In genomic region chr13:46665630-46666482, GRCh38 we compare ENCODE assay signal across 1 cellular context.
TF ChIP-seq lines count a peak whose summit lies in the region.

No MANE protein-coding gene starts in this region.

TF ChIP-seq in HepG2, 621 proteins besides CTCF, POLR2A, EP300 and RAD21 (continued from another document and continues in another):
- TF ChIP-seq, protein P1, sequence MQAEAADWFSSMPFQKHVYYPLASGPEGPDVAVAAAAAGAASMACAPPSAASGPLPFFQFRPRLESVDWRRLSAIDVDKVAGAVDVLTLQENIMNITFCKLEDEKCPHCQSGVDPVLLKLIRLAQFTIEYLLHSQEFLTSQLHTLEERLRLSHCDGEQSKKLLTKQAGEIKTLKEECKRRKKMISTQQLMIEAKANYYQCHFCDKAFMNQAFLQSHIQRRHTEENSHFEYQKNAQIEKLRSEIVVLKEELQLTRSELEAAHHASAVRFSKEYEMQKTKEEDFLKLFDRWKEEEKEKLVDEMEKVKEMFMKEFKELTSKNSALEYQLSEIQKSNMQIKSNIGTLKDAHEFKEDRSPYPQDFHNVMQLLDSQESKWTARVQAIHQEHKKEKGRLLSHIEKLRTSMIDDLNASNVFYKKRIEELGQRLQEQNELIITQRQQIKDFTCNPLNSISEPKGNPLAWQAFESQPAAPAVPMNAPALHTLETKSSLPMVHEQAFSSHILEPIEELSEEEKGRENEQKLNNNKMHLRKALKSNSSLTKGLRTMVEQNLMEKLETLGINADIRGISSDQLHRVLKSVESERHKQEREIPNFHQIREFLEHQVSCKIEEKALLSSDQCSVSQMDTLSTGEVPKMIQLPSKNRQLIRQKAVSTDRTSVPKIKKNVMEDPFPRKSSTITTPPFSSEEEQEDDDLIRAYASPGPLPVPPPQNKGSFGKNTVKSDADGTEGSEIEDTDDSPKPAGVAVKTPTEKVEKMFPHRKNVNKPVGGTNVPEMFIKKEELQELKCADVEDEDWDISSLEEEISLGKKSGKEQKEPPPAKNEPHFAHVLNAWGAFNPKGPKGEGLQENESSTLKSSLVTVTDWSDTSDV (CRISPR knock-in tag; IDR thresholded peaks at IDR 0.05): no peak
- TF ChIP-seq CHD2 (IDR thresholded peaks at IDR 0.05; ENCODE audit: low read depth, low read length): no peak
- no peak for TF ChIP-seq MLX (CRISPR knock-in tag; IDR thresholded peaks at IDR 0.05)
- TF ChIP-seq ZHX2 (IDR thresholded peaks at IDR 0.05; ENCODE audit: low read depth): no peak
- TF ChIP-seq ZHX2 (CRISPR knock-in tag; IDR thresholded peaks at IDR 0.05; ENCODE audit: borderline replicate concordance): no peak
- TF ChIP-seq HNRNPH1 (optimal IDR thresholded peaks at IDR 0.05; ENCODE audit: low read depth, low read length): no peak
- no peak for TF ChIP-seq ELF4 (CRISPR knock-in tag; IDR thresholded peaks at IDR 0.05; ENCODE audit: borderline replicate concordance)
- TF ChIP-seq, protein P2, sequence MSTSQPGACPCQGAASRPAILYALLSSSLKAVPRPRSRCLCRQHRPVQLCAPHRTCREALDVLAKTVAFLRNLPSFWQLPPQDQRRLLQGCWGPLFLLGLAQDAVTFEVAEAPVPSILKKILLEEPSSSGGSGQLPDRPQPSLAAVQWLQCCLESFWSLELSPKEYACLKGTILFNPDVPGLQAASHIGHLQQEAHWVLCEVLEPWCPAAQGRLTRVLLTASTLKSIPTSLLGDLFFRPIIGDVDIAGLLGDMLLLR (CRISPR knock-in tag; IDR thresholded peaks at IDR 0.05): no peak
- no peak for TF ChIP-seq CBX1 (IDR thresholded peaks at IDR 0.05; ENCODE audit: low read depth)
- 0 out of 2 replicates have a peak, but pooled peaks have one; percentile 46 for TF ChIP-seq RCOR2 (CRISPR knock-in tag; IDR thresholded peaks at IDR 0.05)
- no peak for TF ChIP-seq ZNF646 (CRISPR knock-in tag; IDR thresholded peaks at IDR 0.05)
- no peak for TF ChIP-seq PHB2 (IDR thresholded peaks at IDR 0.05; ENCODE audit: partially characterized antibody)
- no peak for TF ChIP-seq ZMYM2 (CRISPR knock-in tag; IDR thresholded peaks at IDR 0.05)
- TF ChIP-seq ZBTB33 (CRISPR knock-in tag; IDR thresholded peaks at IDR 0.05): no peak
- no peak for TF ChIP-seq HHEX (CRISPR knock-in tag; IDR thresholded peaks at IDR 0.05)
- TF ChIP-seq ZNF501 (CRISPR knock-in tag; IDR thresholded peaks at IDR 0.05): no peak
- peak; percentile 81; the same call in 1 of the 2 replicates for TF ChIP-seq ZBTB20 (CRISPR knock-in tag; IDR thresholded peaks at IDR 0.05; ENCODE audit: borderline replicate concordance, low read depth)
- no peak for TF ChIP-seq SNAPC2 (CRISPR knock-in tag; IDR thresholded peaks at IDR 0.05)
- no peak for TF ChIP-seq HNF4G (IDR thresholded peaks at IDR 0.05; ENCODE audit: borderline replicate concordance, low read depth, low read length)
- TF ChIP-seq HNF4G (CRISPR knock-in tag; IDR thresholded peaks at IDR 0.05; ENCODE audit: borderline replicate concordance, low read depth): no peak
- TF ChIP-seq SCMH1 (CRISPR knock-in tag; IDR thresholded peaks at IDR 0.05; ENCODE audit: borderline replicate concordance): no peak
- no peak for TF ChIP-seq MIER3 (CRISPR knock-in tag; IDR thresholded peaks at IDR 0.05; ENCODE audit: borderline replicate concordance)
- no peak for TF ChIP-seq MYC (CRISPR knock-in tag; IDR thresholded peaks at IDR 0.05; ENCODE audit: borderline replicate concordance)
- TF ChIP-seq, protein P3, sequence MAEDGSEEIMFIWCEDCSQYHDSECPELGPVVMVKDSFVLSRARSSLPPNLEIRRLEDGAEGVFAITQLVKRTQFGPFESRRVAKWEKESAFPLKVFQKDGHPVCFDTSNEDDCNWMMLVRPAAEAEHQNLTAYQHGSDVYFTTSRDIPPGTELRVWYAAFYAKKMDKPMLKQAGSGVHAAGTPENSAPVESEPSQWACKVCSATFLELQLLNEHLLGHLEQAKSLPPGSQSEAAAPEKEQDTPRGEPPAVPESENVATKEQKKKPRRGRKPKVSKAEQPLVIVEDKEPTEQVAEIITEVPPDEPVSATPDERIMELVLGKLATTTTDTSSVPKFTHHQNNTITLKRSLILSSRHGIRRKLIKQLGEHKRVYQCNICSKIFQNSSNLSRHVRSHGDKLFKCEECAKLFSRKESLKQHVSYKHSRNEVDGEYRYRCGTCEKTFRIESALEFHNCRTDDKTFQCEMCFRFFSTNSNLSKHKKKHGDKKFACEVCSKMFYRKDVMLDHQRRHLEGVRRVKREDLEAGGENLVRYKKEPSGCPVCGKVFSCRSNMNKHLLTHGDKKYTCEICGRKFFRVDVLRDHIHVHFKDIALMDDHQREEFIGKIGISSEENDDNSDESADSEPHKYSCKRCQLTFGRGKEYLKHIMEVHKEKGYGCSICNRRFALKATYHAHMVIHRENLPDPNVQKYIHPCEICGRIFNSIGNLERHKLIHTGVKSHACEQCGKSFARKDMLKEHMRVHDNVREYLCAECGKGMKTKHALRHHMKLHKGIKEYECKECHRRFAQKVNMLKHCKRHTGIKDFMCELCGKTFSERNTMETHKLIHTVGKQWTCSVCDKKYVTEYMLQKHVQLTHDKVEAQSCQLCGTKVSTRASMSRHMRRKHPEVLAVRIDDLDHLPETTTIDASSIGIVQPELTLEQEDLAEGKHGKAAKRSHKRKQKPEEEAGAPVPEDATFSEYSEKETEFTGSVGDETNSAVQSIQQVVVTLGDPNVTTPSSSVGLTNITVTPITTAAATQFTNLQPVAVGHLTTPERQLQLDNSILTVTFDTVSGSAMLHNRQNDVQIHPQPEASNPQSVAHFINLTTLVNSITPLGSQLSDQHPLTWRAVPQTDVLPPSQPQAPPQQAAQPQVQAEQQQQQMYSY (CRISPR knock-in tag; IDR thresholded peaks at IDR 0.05): no peak
- no peak for TF ChIP-seq ELF3 (CRISPR knock-in tag; IDR thresholded peaks at IDR 0.05)
- TF ChIP-seq, protein P4, sequence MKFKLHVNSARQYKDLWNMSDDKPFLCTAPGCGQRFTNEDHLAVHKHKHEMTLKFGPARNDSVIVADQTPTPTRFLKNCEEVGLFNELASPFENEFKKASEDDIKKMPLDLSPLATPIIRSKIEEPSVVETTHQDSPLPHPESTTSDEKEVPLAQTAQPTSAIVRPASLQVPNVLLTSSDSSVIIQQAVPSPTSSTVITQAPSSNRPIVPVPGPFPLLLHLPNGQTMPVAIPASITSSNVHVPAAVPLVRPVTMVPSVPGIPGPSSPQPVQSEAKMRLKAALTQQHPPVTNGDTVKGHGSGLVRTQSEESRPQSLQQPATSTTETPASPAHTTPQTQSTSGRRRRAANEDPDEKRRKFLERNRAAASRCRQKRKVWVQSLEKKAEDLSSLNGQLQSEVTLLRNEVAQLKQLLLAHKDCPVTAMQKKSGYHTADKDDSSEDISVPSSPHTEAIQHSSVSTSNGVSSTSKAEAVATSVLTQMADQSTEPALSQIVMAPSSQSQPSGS (CRISPR knock-in tag; IDR thresholded peaks at IDR 0.05): 0 out of 2 replicates have a peak, but pooled peaks have one; percentile 14
- no peak for TF ChIP-seq ZNF564 (CRISPR knock-in tag; IDR thresholded peaks at IDR 0.05)
- no peak for TF ChIP-seq CEBPB (IDR thresholded peaks at IDR 0.05; ENCODE audit: borderline replicate concordance, low read depth, low read length)
- TF ChIP-seq SP1 (IDR thresholded peaks at IDR 0.05): no peak
- TF ChIP-seq SP1 (CRISPR knock-in tag; IDR thresholded peaks at IDR 0.05): no peak
- TF ChIP-seq CC2D1A (CRISPR knock-in tag; IDR thresholded peaks at IDR 0.05): no peak
- TF ChIP-seq MAFF (IDR thresholded peaks at IDR 0.05; ENCODE audit: low read depth, low read length): no peak
